19 cellular contexts compared by ENCODE assay signal in genomic region chr3:13559751-13560540, GRCh38. TPM values are rescaled to one million over a fixed set of nuclear protein-coding genes. Genes with fewer than 3 reads are reported as not detected.
DNase-seq lines count a peak whose midpoint lies in the region; ATAC-seq and TF ChIP-seq lines count a peak whose summit lies in the region.
"Had no signal": no experiment of that assay in that cellular context is flagged by ENCODE, and none has a peak within 500 bp of the region (broad histone marks: within the 10 kb centered on the region; RNA-seq: fewer than 3 reads in every experiment).

No MANE protein-coding gene starts in this region.

- no peaks in the 10 kb centered on the region for H3K36me3 Mint-ChIP-seq in nephron progenitor cell (ENCODE audit: low read depth)
- H3K36me3 Mint-ChIP-seq: brain; CD4-positive, alpha-beta memory T cell had no signal

- DNase-seq in Right ventricle myocardium inferior (ENCODE audit: missing footprints), result peak; percentile 41
- no peak for DNase-seq in cardiac septum (ENCODE audit: low spot score)
- no peak for DNase-seq in fibroblast of villous mesenchyme (ENCODE audit: low read depth)
- no peak for DNase-seq in nephron progenitor cell
- no peak for DNase-seq in activated effector memory CD4-positive, alpha-beta T cell treated with anti-CD3 and anti-CD28 coated beads, Interleukin-2, amount 50 U/mL, for 16 hours
- no peak for DNase-seq in hepatocyte (ENCODE audit: low spot score)
- no peak for DNase-seq in NCI-H2029 (lab: John Stamatoyannopoulos, UW)
- DNase-seq in NCI-H446 (lab: John Stamatoyannopoulos, UW), result no peak
- DNase-seq: activated CD4-positive, CD25-positive, alpha-beta regulatory T cell; activated gamma-delta T cell; CD4-positive, alpha-beta memory T cell; dorsolateral prefrontal cortex; NCI-H146; NCI-H510A; Peyer's patch; right lobe of liver; stimulated activated CD4-positive, alpha-beta T cell treated with anti-CD3 and anti-CD28 coated beads, Interleukin-2, amount 100 ng/mL, for 48 hours had no signal

- H3K27ac ChIP-seq in hepatocyte, result no peak overlapping the region
- H3K27ac ChIP-seq: dorsolateral prefrontal cortex, Peyer's patch, right lobe of liver had no signal

- peaks cover 6% of the 10 kb centered on the region for H3K79me2 ChIP-seq in hepatocyte

- H3K4me1 ChIP-seq in hepatocyte (ENCODE audit: insufficient read depth), result peaks cover 8% of the 10 kb centered on the region
- H3K4me1 ChIP-seq: Peyer's patch, right lobe of liver had no signal

- H3K27me3 Mint-ChIP-seq in nephron progenitor cell (ENCODE audit: low read depth, poor library complexity), result peaks cover 4% of the 10 kb centered on the region

- H3K9me3 Mint-ChIP-seq in nephron progenitor cell, result no peaks in the 10 kb centered on the region
- H3K9me3 Mint-ChIP-seq: brain; CD4-positive, alpha-beta memory T cell had no signal

- WGBS in hepatocyte (ENCODE audit: low lambda C conversion rate, missing lambda C conversion rate), result 79% methylated on average over 12 of the region's 12 CpGs

- H3K9me3 ChIP-seq in hepatocyte (ENCODE audit: low read depth), result no peaks in the 10 kb centered on the region
- H3K9me3 ChIP-seq: Peyer's patch, right lobe of liver, tibial nerve had no signal

- TF ChIP-seq CTCF in fibroblast of villous mesenchyme (IDR thresholded peaks at IDR 0.05; ENCODE audit: insufficient read depth, low read depth, low read length) (peak; percentile 4), nephron progenitor cell (IDR thresholded peaks at IDR 0.05) (no peak), hepatocyte (IDR thresholded peaks at IDR 0.05; ENCODE audit: poor library complexity) (no peak)

- no peaks in the 10 kb centered on the region for H3K27me3 ChIP-seq in hepatocyte
- H3K27me3 ChIP-seq: dorsolateral prefrontal cortex, Peyer's patch, right lobe of liver, tibial nerve had no signal

- H2AFZ ChIP-seq in hepatocyte, result no peak overlapping the region

- H3K4me3 Mint-ChIP-seq in nephron progenitor cell, result no peak overlapping the region
- H3K4me3 Mint-ChIP-seq: brain had no signal

- peaks cover 68% of the 10 kb centered on the region for H3K4me1 Mint-ChIP-seq in nephron progenitor cell
- H3K4me1 Mint-ChIP-seq: CD4-positive, alpha-beta memory T cell had no signal

- no peaks in the 10 kb centered on the region for H3K36me3 ChIP-seq in hepatocyte (replicated peaks; ENCODE audit: insufficient read depth, low read depth)
- H3K36me3 ChIP-seq: Peyer's patch, right lobe of liver, tibial nerve had no signal

- peak overlapping the region; percentile 73 for H3K27ac Mint-ChIP-seq in nephron progenitor cell

- peak; percentile 65 for ATAC-seq in Right ventricle myocardium inferior

- intact Hi-C loops in Right ventricle myocardium inferior (cut with DNase I) (loop anchor here (5.0 kb wide), 1 partner anchor 87 kb away; no protein-coding TSS in a partner anchor), cardiac septum (cut with DNase I) (no loop called here)

- no peak overlapping the region for H3K4me2 ChIP-seq in hepatocyte

- no peak overlapping the region for H3K4me3 ChIP-seq in fibroblast of villous mesenchyme (ENCODE audit: low read depth, low read length)
- H3K4me3 ChIP-seq in hepatocyte, result no peak overlapping the region
- H3K4me3 ChIP-seq: dorsolateral prefrontal cortex, Peyer's patch, right lobe of liver, tibial nerve had no signal

- no peaks in the 10 kb centered on the region for H4K20me1 ChIP-seq in hepatocyte (ENCODE audit: insufficient read depth, poor library complexity, severe bottlenecking)

- no peaks in the 10 kb centered on the region for H3K9me2 ChIP-seq in hepatocyte (replicated peaks; ENCODE audit: insufficient read depth)

RNA-seq across cellular contexts. Expression of gene FBLN2, which starts 11.0 kb away (rescaled TPM):
- total RNA-seq in Right ventricle myocardium inferior, result 81.1 TPM
- total RNA-seq in cardiac septum, result 64.6 TPM
- total RNA-seq in fibroblast of villous mesenchyme, result 30.2 and 50.6 TPM in 2 replicates
- 73.8 and 75.8 TPM in 2 replicates for total RNA-seq in hepatocyte
- 76.2 and 85.6 TPM in 2 replicates for polyA plus RNA-seq in hepatocyte
- total RNA-seq: CD4-positive, alpha-beta memory T cell had no signal
- polyA plus RNA-seq: CD4-positive, alpha-beta memory T cell had no signal
